ENCODE assay signal across 1 cellular context in genomic region chrX:154457491-154458115, GRCh38.
TF ChIP-seq lines count a peak whose summit lies in the region.

No MANE protein-coding gene starts in this region.

TF ChIP-seq in H1, 55 proteins besides CTCF, POLR2A, EP300 and RAD21:
- TF ChIP-seq BRCA1 (IDR thresholded peaks at IDR 0.05; ENCODE audit: low read depth, low read length), result no peak
- TF ChIP-seq CHD2 (IDR thresholded peaks at IDR 0.05; ENCODE audit: low read length), result no peak
- no peak; the same call in 1 of the 2 replicates for TF ChIP-seq CHD1 (IDR thresholded peaks at IDR 0.05; ENCODE audit: low read depth, low read length)
- no peak for TF ChIP-seq GTF2F1 (IDR thresholded peaks at IDR 0.05; ENCODE audit: borderline replicate concordance, low read depth, low read length)
- TF ChIP-seq EGR1 (IDR thresholded peaks at IDR 0.05; ENCODE audit: borderline replicate concordance, low read depth, low read length), result no peak
- no peak for TF ChIP-seq SAP30 (IDR thresholded peaks at IDR 0.05; ENCODE audit: insufficient read depth, insufficient replicate concordance, low read length)
